In the genomic region with DNA sequence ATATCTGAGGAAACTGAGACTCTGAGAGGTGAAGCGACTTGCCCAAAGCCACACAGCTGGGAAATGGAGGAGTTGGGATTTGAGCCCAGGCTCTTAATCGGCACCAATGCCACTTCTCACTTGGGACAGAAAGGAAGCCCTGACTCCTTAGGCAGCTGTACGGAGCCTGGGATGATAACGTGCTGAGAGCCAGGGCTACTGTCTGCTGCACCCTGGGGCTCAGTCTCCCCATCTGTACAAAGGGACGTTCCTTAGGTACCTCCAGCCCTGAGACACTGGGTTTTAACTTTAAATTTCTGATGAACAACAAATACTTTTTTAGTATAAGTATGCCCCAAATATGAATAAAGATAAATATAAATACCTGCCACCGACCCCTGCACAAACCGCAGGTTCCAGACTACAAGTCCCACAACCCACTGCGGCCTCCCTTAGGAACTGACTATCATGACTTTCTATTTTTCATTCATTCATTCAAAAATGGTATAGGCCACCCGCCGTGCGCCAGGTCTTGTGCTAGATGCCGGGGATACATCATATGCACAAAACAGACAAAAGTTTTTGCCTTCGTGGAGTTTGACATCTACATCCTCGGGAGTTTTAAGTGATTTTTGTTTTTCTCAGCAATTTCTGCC, we compare ENCODE assay signal across 8 cellular contexts. TPM values are rescaled to one million over a fixed set of nuclear protein-coding genes. Genes with fewer than 3 reads are reported as not detected.
DNase-seq lines count a peak whose midpoint lies in the region; TF ChIP-seq lines count a peak whose summit lies in the region.

No MANE protein-coding gene starts in this region.

- no peak overlapping the region for H2AK5ac ChIP-seq in mesenchymal stem cell (ENCODE audit: low read length, severe bottlenecking)

- H3K4me1 ChIP-seq in mesenchymal stem cell (ENCODE audit: control insufficient read depth, insufficient read depth, low read depth, low read length), result peaks cover 24% of the 10 kb centered on the region

- peak overlapping the region; percentile 98 for H3K4me2 ChIP-seq in mesenchymal stem cell (ENCODE audit: low read length, poor library complexity, severe bottlenecking)

- TF ChIP-seq CTCF in HFF-Myc (IDR thresholded peaks at IDR 0.05; ENCODE audit: low read depth, low read length, missing control alignments), result no peak
- TF ChIP-seq CTCF in WI38 (IDR thresholded peaks at IDR 0.05; ENCODE audit: low read depth, low read length), result no peak

- DNase-seq in DMS79 treated with DMSO at 0.1 percent for 48 hours (lab: John Stamatoyannopoulos, UW) (peak; percentile 92), HFF-Myc (ENCODE audit: extremely low read depth, low read depth) (no peak), NCI-H1436 treated with DMSO at 0.1 percent for 48 hours (lab: John Stamatoyannopoulos, UW) (peak; percentile 67), dermis microvascular lymphatic vessel endothelial cell (ENCODE audit: low read depth in 2 of 2) (peak; percentile 57 to 75), mesenchymal stem cell (no peak), glomerular visceral epithelial cell (ENCODE audit: extremely low spot score) (no peak)
- DNase-seq in stimulated activated naive CD4-positive, alpha-beta T cell treated with Interleukin-2 at 50 U/mL for 16 hours (lab: John Stamatoyannopoulos, UW), result peak; percentile 75

- peak overlapping the region; percentile 93 for H3K9ac ChIP-seq in mesenchymal stem cell (ENCODE audit: low read length)

- H3K36me3 ChIP-seq in mesenchymal stem cell (ENCODE audit: control insufficient read depth in 1 of 2, insufficient read depth in 2 of 2, low read depth in 1 of 2, low read length in 2 of 2), result peaks cover 9 to 29% of the 10 kb centered on the region in 2 experiments

- H3K27me3 ChIP-seq in mesenchymal stem cell (ENCODE audit: control insufficient read depth in 1 of 2, insufficient read depth in 1 of 2, low read length in 2 of 2), result no peaks in the 10 kb centered on the region

- H2BK5ac ChIP-seq in mesenchymal stem cell (ENCODE audit: low read depth, low read length, poor library complexity, severe bottlenecking), result no peak overlapping the region

- peak overlapping the region; percentile 81 for H2AFZ ChIP-seq in mesenchymal stem cell (ENCODE audit: low read depth, low read length)

- no peak overlapping the region for H2BK15ac ChIP-seq in mesenchymal stem cell (ENCODE audit: low read depth, poor library complexity, severe bottlenecking)

- no peak overlapping the region for H4K91ac ChIP-seq in mesenchymal stem cell (ENCODE audit: low read length)

- peak overlapping the region; percentile 92 for H3K4me3 ChIP-seq in HFF-Myc (replicated peaks; ENCODE audit: low read depth, low read length)
- H3K4me3 ChIP-seq in WI38 (ENCODE audit: low read depth, low read length), result peak overlapping the region; percentile 86
- peak overlapping the region; percentile 37 to 93 for H3K4me3 ChIP-seq in mesenchymal stem cell (ENCODE audit: insufficient read depth in 1 of 2, low read depth in 1 of 2, low read length in 2 of 2)

- H4K8ac ChIP-seq in mesenchymal stem cell (ENCODE audit: low read length), result peak overlapping the region; percentile 95

- H2BK12ac ChIP-seq in mesenchymal stem cell (ENCODE audit: low read length in 2 of 2), result peak overlapping the region in 1 of 2 experiments; percentile 8

- no peak overlapping the region for H3K23ac ChIP-seq in mesenchymal stem cell (ENCODE audit: low read length in 2 of 2)

- no peak overlapping the region for H3K27ac ChIP-seq in mesenchymal stem cell (ENCODE audit: low read length, poor library complexity, severe bottlenecking)

- WGBS in mesenchymal stem cell, result 18% methylated on average over 13 of the region's 14 CpGs

- no peak overlapping the region for H2BK120ac ChIP-seq in mesenchymal stem cell (ENCODE audit: low read depth, low read length)

- H3K14ac ChIP-seq in mesenchymal stem cell (ENCODE audit: low read length in 2 of 2), result no peak overlapping the region

- no peak overlapping the region for H3K4ac ChIP-seq in mesenchymal stem cell (ENCODE audit: low read depth in 1 of 2, low read length in 2 of 2)

- H3K9me3 ChIP-seq in mesenchymal stem cell (ENCODE audit: control insufficient read depth, low read length), result no peaks in the 10 kb centered on the region

- H3K79me1 ChIP-seq in mesenchymal stem cell (replicated peaks; ENCODE audit: low read length, poor library complexity, severe bottlenecking), result peaks cover 26% of the 10 kb centered on the region

- peak overlapping the region in 1 of 2 experiments; percentile 13 for H3K18ac ChIP-seq in mesenchymal stem cell (ENCODE audit: low read depth in 1 of 2, low read length in 2 of 2)

RNA-seq across cellular contexts. Expression of gene NCLN, which starts 0.8 kb away (rescaled TPM):
- total RNA-seq in dermis microvascular lymphatic vessel endothelial cell, result 33.2 and 45.0 TPM in 2 replicates
- polyA plus RNA-seq in mesenchymal stem cell (2013, experiment 1 of 2), result 45.9 TPM
- 47.0 TPM for polyA plus RNA-seq in mesenchymal stem cell (2013, experiment 2 of 2)

RNA-seq across cellular contexts. Expression of gene S1PR4, which starts 6.4 kb away (rescaled TPM):
- total RNA-seq in dermis microvascular lymphatic vessel endothelial cell, result 0.51 and 0.63 TPM in 2 replicates
- not detected for polyA plus RNA-seq in mesenchymal stem cell (2013, experiment 1 of 2)
- polyA plus RNA-seq in mesenchymal stem cell (2013, experiment 2 of 2), result not detected

RNA-seq across cellular contexts. Expression of gene CELF5, which starts 39.5 kb away (rescaled TPM):
- total RNA-seq in dermis microvascular lymphatic vessel endothelial cell, result 0.13 TPM in 1 of 2 replicates, not detected in the other
- 0.06 TPM for polyA plus RNA-seq in mesenchymal stem cell (2013, experiment 1 of 2)
- polyA plus RNA-seq in mesenchymal stem cell (2013, experiment 2 of 2), result 0.14 TPM

RNA-seq across cellular contexts. Expression of gene GNA15, which starts 49.1 kb away (rescaled TPM):
- 0.13 and 0.63 TPM in 2 replicates for total RNA-seq in dermis microvascular lymphatic vessel endothelial cell
- polyA plus RNA-seq in mesenchymal stem cell (2013, experiment 1 of 2), result 0.03 TPM
- 0.03 TPM for polyA plus RNA-seq in mesenchymal stem cell (2013, experiment 2 of 2)

Comparison
In these comparisons a context has a peak if more than half of its experiments do, and no peak if none do; other contexts are left out.
1. DNase-seq: peak in DMS79 treated with DMSO at 0.1 percent for 48 hours (single experiment), NCI-H1436 treated with DMSO at 0.1 percent for 48 hours (single experiment), dermis microvascular lymphatic vessel endothelial cell (2 of 2) and stimulated activated naive CD4-positive, alpha-beta T cell treated with Interleukin-2 at 50 U/mL for 16 hours (single experiment); none in HFF-Myc (single experiment), mesenchymal stem cell (single experiment) and glomerular visceral epithelial cell (single experiment).
2. Peak in every context shown above with its lines, with median percentiles within 50 percentile points of each other: H3K4me3 ChIP-seq.